In the genomic region with DNA sequence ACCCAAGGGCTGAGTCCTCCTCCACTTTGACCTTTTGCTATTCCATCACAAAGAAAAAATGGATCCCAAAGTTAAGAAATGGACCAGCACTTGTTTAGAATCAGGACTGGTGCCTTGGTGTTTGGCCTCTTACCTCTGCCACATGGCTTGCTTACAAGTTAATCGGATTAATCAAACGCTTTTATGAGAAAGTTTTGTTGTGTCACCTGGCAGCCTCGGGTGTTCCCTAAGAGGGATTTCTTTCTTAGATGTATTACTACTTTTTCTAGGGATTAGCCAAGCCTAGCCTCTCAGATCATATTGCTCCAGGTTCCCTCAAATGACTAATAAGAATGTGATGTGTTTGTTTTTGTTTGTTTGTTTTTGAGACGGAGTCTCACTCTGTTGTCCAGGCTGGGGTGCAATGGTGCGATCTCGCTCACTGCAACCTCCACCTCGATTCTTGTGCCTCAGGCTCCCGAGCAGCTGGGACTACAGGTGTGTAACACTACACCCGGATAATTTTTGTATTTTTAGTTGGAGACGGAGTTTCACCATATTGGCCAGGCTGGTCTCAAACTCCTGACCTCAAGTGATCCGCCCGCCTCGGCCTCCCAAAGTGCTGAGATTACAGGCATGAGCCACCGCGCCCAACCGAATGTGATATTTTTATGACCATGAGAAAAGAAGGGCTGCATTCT, we compare ENCODE assay signal across 8 cellular contexts. TPM values are rescaled to one million over a fixed set of nuclear protein-coding genes. Genes with fewer than 3 reads are reported as not detected.
DNase-seq lines count a peak whose midpoint lies in the region; ATAC-seq and TF ChIP-seq lines count a peak whose summit lies in the region.

No MANE protein-coding gene starts in this region.

- H3K4me3 ChIP-seq in BE2C (ENCODE audit: low read depth, low read length): peak overlapping the region; percentile 80
- peak overlapping the region; percentile 87 for H3K4me3 ChIP-seq in Loucy (ENCODE audit: low read length, poor library complexity, severe bottlenecking)
- peak overlapping the region; percentile 83 for H3K4me3 ChIP-seq in choroid plexus epithelial cell (ENCODE audit: low read depth, low read length)

- ATAC-seq in naive B cell (ENCODE audit: low read depth in 2 of 2): no peak
- no peak for ATAC-seq in HG02610 (IDR thresholded peaks at IDR 0.05; ENCODE audit: unreplicated experiment)
- no peak for ATAC-seq in GM18870 (IDR thresholded peaks at IDR 0.05; ENCODE audit: unreplicated experiment)

- H3K9me3 ChIP-seq in BE2C: no peaks in the 10 kb centered on the region
- H3K9me3 ChIP-seq in Loucy (ENCODE audit: insufficient read depth, low read depth, low read length): no peaks in the 10 kb centered on the region

- H3K36me3 ChIP-seq in BE2C (peaks cover 7% of the 10 kb centered on the region; the same call in 1 of the 2 replicates), Loucy (ENCODE audit: insufficient read depth, low read length) (no peaks in the 10 kb centered on the region)

- H3K4me2 ChIP-seq in Loucy (ENCODE audit: low read depth, low read length, poor library complexity, severe bottlenecking): peak overlapping the region; percentile 86

- peaks cover 18% of the 10 kb centered on the region for H4K20me1 ChIP-seq in Loucy (ENCODE audit: insufficient read depth, low read length, poor library complexity, severe bottlenecking)

- peaks cover 41 to 56% (median 48%) of the 10 kb centered on the region in 3 donors for H3K4me1 Mint-ChIP-seq in naive B cell

- H3K79me2 ChIP-seq in Loucy (ENCODE audit: insufficient read depth, low read length): peaks cover 54% of the 10 kb centered on the region

- peak overlapping the region; percentile 92 to 99 (median 96) for H3K4me3 Mint-ChIP-seq in naive B cell

- TF ChIP-seq CTCF in BE2C (IDR thresholded peaks at IDR 0.05; ENCODE audit: low read depth, low read length) (no peak), Loucy (conservative IDR thresholded peaks at IDR 0.05; ENCODE audit: low read length) (no peak), choroid plexus epithelial cell (conservative IDR thresholded peaks at IDR 0.05; ENCODE audit: low read depth, low read length) (no peak)

- peaks cover 0 to 5% (median 0%) of the 10 kb centered on the region in 7 donors for H3K9me3 Mint-ChIP-seq in naive B cell

- peaks cover 0 to 8% (median 5%) of the 10 kb centered on the region in 3 donors for H3K27me3 Mint-ChIP-seq in naive B cell

- DNase-seq in BE2C (no peak), choroid plexus epithelial cell (ENCODE audit: low read depth) (peak; percentile 18), naive B cell (no peak), NCI-H446 treated with DMSO at 0.1 percent for 48 hours (lab: John Stamatoyannopoulos, UW) (no peak), epidermal melanocyte (ENCODE audit: insufficient read length, low spot score) (no peak)

- peaks cover 16% of the 10 kb centered on the region for H3F3A ChIP-seq in Loucy (ENCODE audit: low read depth)

- H3K9ac ChIP-seq in Loucy (ENCODE audit: low read depth, low read length, poor library complexity, severe bottlenecking): peak overlapping the region; percentile 95

- H3K9me2 ChIP-seq in Loucy (replicated peaks; ENCODE audit: low read depth, low read length): no peaks in the 10 kb centered on the region

- peak overlapping the region in 5 of 6 donors; percentile 54 to 100 (median 97) for H3K27ac Mint-ChIP-seq in naive B cell

- H3K4me1 ChIP-seq in BE2C (no peaks in the 10 kb centered on the region), Loucy (ENCODE audit: insufficient read depth, low read length, poor library complexity, severe bottlenecking) (peaks cover 48% of the 10 kb centered on the region)

- H3K27me3 ChIP-seq in BE2C (no peaks in the 10 kb centered on the region), Loucy (ENCODE audit: insufficient read depth, low read length, poor library complexity, severe bottlenecking) (no peaks in the 10 kb centered on the region)

- peak overlapping the region; percentile 71; the same call in 1 of the 2 replicates for H2AFZ ChIP-seq in Loucy (ENCODE audit: low read length)

- peaks cover 3 to 19% of the 10 kb centered on the region in 2 donors for H3K36me3 Mint-ChIP-seq in naive B cell

RNA-seq across cellular contexts. Expression of a gene that starts 0.9 kb away (rescaled TPM):
- 59.1 TPM for polyA plus RNA-seq in BE2C (2012; ENCODE audit: insufficient read depth, insufficient read length, low read depth)
- 100 to 1,000 TPM; 127 to 198 (median 172) TPM for polyA plus RNA-seq in naive B cell (ENCODE audit: low read depth in 6 of 6)

RNA-seq across cellular contexts. Expression of a gene that starts 39.0 kb away (rescaled TPM):
- not detected for polyA plus RNA-seq in BE2C (2012; ENCODE audit: insufficient read depth, insufficient read length, low read depth)
- under 1 TPM in 2 of 6 donors, not detected in 4; 0.19 to 0.25 TPM for polyA plus RNA-seq in naive B cell (ENCODE audit: low read depth in 6 of 6)

RNA-seq across cellular contexts. Expression of a gene that starts 57.7 kb away (rescaled TPM):
- 65.8 TPM for polyA plus RNA-seq in BE2C (2012; ENCODE audit: insufficient read depth, insufficient read length, low read depth)
- polyA plus RNA-seq in naive B cell (ENCODE audit: low read depth in 6 of 6): 10 to 100 TPM; 42.7 to 74.2 (median 49.0) TPM
